In the genomic region with DNA sequence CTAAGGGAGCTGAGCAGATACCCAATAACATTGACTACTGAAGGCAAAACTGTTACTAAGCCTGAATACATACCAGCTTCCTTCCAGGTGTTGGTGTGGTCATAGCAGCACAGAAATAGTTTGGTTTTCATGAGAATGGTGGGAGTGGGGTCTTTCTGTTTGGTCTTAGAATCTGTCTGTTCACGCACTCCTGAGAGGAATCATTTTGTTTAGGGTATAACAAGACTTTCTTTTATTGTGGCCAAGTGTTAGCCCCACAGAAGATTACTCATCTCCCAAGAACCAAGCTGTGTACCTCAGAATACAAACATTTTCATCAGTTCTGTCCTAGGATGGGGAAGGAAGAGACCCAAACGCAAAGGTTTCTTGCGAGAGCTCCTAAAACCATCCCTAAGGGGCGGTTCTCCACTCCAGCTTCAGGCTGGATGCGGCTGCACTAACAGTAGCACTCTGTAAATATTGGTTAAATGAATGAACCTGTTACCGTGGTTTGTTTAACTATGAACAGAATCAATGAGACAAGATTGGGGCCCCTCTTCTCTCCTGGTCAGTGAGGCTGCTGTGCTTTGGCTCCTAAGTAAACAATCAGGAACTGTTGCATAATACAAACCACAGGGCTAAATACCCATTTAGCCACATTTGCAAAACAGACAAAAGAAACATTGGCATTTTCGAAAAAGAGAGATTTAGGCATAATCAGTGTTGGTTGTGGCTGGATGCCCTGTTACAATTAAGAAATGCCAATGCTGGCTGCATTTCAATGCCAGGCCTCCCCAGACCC, we compare ENCODE assay signal across 1 cellular context.
TF ChIP-seq lines count a peak whose summit lies in the region.

No MANE protein-coding gene starts in this region.

TF ChIP-seq in HepG2, 621 proteins besides CTCF, POLR2A, EP300 and RAD21 (continued from another document and continues in another):
- TF ChIP-seq, protein P1, sequence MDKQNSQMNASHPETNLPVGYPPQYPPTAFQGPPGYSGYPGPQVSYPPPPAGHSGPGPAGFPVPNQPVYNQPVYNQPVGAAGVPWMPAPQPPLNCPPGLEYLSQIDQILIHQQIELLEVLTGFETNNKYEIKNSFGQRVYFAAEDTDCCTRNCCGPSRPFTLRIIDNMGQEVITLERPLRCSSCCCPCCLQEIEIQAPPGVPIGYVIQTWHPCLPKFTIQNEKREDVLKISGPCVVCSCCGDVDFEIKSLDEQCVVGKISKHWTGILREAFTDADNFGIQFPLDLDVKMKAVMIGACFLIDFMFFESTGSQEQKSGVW (CRISPR knock-in tag; IDR thresholded peaks at IDR 0.05; ENCODE audit: borderline replicate concordance): no peak
- TF ChIP-seq MEF2D (CRISPR knock-in tag; IDR thresholded peaks at IDR 0.05) (peak; percentile 94), ZBTB25 (CRISPR knock-in tag; IDR thresholded peaks at IDR 0.05) (peak; percentile 94; the same call in 1 of the 2 replicates), ZNF337 (CRISPR knock-in tag; IDR thresholded peaks at IDR 0.05; ENCODE audit: borderline replicate concordance, low read depth) (peak; percentile 81; the same call in 1 of the 2 replicates), ZSCAN22 (CRISPR knock-in tag; IDR thresholded peaks at IDR 0.05) (no peak), PCBP1 (IDR thresholded peaks at IDR 0.05; ENCODE audit: borderline replicate concordance, low read depth, low read length) (no peak), ESRRA (CRISPR knock-in tag; IDR thresholded peaks at IDR 0.05; ENCODE audit: low read depth) (no peak), CBX5 (CRISPR knock-in tag; IDR thresholded peaks at IDR 0.05; ENCODE audit: borderline replicate concordance) (peak; percentile 97), ZNF615 (CRISPR knock-in tag; IDR thresholded peaks at IDR 0.05; ENCODE audit: borderline replicate concordance) (peak; percentile 74), MLLT10 (CRISPR knock-in tag; IDR thresholded peaks at IDR 0.05) (no peak), CBX1 (IDR thresholded peaks at IDR 0.05; ENCODE audit: low read depth) (peak; percentile 44), KAT8 (CRISPR knock-in tag; IDR thresholded peaks at IDR 0.05) (peak; percentile 88), ZNF614 (CRISPR knock-in tag; IDR thresholded peaks at IDR 0.05; ENCODE audit: borderline replicate concordance) (peak; percentile 100), BRF2 (CRISPR knock-in tag; IDR thresholded peaks at IDR 0.05) (peak; percentile 90; the same call in 1 of the 2 replicates), ZBTB14 (CRISPR knock-in tag; IDR thresholded peaks at IDR 0.05) (0 out of 2 replicates have a peak, but pooled peaks have one; percentile 23), HNF4G (IDR thresholded peaks at IDR 0.05; ENCODE audit: borderline replicate concordance, low read depth, low read length) (peak; percentile 61), HNF4G (CRISPR knock-in tag; IDR thresholded peaks at IDR 0.05; ENCODE audit: borderline replicate concordance, low read depth) (peak; percentile 64), ZNF775 (CRISPR knock-in tag; IDR thresholded peaks at IDR 0.05; ENCODE audit: borderline replicate concordance) (peak; percentile 69; the same call in 1 of the 2 replicates), FUBP1 (CRISPR knock-in tag; IDR thresholded peaks at IDR 0.05; ENCODE audit: borderline replicate concordance) (no peak), PRDM10 (CRISPR knock-in tag; IDR thresholded peaks at IDR 0.05; ENCODE audit: low read depth) (no peak), ZNF180 (CRISPR knock-in tag; IDR thresholded peaks at IDR 0.05; ENCODE audit: borderline replicate concordance, low read depth) (0 out of 2 replicates have a peak, but pooled peaks have one; percentile 14), POLR2AphosphoS2 (IDR thresholded peaks at IDR 0.05; ENCODE audit: low read depth, low read length) (no peak), ZNF597 (CRISPR knock-in tag; IDR thresholded peaks at IDR 0.05) (no peak), HNRNPK (IDR thresholded peaks at IDR 0.05; ENCODE audit: low read depth, low read length, poor library complexity, severe bottlenecking) (no peak), ZNF276 (CRISPR knock-in tag; IDR thresholded peaks at IDR 0.05; ENCODE audit: low read depth) (no peak), ZNF782 (CRISPR knock-in tag; IDR thresholded peaks at IDR 0.05; ENCODE audit: borderline replicate concordance) (no peak), RELA (CRISPR knock-in tag; IDR thresholded peaks at IDR 0.05) (0 out of 2 replicates have a peak, but pooled peaks have one; percentile 10)
- TF ChIP-seq, protein P2, sequence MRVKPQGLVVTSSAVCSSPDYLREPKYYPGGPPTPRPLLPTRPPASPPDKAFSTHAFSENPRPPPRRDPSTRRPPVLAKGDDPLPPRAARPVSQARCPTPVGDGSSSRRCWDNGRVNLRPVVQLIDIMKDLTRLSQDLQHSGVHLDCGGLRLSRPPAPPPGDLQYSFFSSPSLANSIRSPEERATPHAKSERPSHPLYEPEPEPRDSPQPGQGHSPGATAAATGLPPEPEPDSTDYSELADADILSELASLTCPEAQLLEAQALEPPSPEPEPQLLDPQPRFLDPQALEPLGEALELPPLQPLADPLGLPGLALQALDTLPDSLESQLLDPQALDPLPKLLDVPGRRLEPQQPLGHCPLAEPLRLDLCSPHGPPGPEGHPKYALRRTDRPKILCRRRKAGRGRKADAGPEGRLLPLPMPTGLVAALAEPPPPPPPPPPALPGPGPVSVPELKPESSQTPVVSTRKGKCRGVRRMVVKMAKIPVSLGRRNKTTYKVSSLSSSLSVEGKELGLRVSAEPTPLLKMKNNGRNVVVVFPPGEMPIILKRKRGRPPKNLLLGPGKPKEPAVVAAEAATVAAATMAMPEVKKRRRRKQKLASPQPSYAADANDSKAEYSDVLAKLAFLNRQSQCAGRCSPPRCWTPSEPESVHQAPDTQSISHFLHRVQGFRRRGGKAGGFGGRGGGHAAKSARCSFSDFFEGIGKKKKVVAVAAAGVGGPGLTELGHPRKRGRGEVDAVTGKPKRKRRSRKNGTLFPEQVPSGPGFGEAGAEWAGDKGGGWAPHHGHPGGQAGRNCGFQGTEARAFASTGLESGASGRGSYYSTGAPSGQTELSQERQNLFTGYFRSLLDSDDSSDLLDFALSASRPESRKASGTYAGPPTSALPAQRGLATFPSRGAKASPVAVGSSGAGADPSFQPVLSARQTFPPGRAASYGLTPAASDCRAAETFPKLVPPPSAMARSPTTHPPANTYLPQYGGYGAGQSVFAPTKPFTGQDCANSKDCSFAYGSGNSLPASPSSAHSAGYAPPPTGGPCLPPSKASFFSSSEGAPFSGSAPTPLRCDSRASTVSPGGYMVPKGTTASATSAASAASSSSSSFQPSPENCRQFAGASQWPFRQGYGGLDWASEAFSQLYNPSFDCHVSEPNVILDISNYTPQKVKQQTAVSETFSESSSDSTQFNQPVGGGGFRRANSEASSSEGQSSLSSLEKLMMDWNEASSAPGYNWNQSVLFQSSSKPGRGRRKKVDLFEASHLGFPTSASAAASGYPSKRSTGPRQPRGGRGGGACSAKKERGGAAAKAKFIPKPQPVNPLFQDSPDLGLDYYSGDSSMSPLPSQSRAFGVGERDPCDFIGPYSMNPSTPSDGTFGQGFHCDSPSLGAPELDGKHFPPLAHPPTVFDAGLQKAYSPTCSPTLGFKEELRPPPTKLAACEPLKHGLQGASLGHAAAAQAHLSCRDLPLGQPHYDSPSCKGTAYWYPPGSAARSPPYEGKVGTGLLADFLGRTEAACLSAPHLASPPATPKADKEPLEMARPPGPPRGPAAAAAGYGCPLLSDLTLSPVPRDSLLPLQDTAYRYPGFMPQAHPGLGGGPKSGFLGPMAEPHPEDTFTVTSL (CRISPR knock-in tag; IDR thresholded peaks at IDR 0.05; ENCODE audit: borderline replicate concordance): peak; percentile 100
- TF ChIP-seq, protein P3, sequence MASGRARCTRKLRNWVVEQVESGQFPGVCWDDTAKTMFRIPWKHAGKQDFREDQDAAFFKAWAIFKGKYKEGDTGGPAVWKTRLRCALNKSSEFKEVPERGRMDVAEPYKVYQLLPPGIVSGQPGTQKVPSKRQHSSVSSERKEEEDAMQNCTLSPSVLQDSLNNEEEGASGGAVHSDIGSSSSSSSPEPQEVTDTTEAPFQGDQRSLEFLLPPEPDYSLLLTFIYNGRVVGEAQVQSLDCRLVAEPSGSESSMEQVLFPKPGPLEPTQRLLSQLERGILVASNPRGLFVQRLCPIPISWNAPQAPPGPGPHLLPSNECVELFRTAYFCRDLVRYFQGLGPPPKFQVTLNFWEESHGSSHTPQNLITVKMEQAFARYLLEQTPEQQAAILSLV (CRISPR knock-in tag; IDR thresholded peaks at IDR 0.05; ENCODE audit: borderline replicate concordance): no peak; the same call in 1 of the 2 replicates
